In the genomic region with DNA sequence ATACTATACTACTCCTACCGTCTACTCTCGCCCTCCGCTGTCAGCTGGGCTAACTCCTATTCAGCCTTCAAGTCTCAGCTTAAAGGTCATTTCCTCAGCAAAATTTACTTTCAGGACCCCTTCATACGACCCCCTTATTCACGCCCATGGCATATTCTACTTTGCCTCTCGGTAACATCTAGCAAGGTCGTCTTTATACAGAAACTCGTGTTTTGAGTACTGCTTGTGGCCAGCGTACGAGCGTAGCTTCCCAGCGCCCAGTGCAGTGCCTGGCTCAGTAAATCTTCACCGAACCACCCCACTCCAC, we compare ENCODE assay signal across 8 cellular contexts. TPM values are rescaled to one million over a fixed set of nuclear protein-coding genes. Genes with fewer than 3 reads are reported as not detected.
DNase-seq lines count a peak whose midpoint lies in the region; ATAC-seq and TF ChIP-seq lines count a peak whose summit lies in the region.

No MANE protein-coding gene starts in this region.

- H3K27ac ChIP-seq in brain microvascular endothelial cell, result peak overlapping the region; percentile 59

- no peaks in the 10 kb centered on the region for H3K9me3 ChIP-seq in mononuclear cell (ENCODE audit: low read depth, low read length)

- DNase-seq in Calu3 (no peak), brain microvascular endothelial cell (no peak), HEK293T (ENCODE audit: extremely low spot score) (no peak), activated gamma-delta T cell (lab: John Stamatoyannopoulos, UW) (no peak), retina (no peak)
- no peak for DNase-seq in stimulated activated CD8-positive, alpha-beta memory T cell treated with anti-CD3 and anti-CD28 coated beads, Interleukin-4, amount 100 ng/mL, for 48 hours

- peak overlapping the region; percentile 99 for H3K4me3 Mint-ChIP-seq in Calu3 (ENCODE audit: low read depth, unreplicated experiment)

- H3K4me1 ChIP-seq in mononuclear cell (ENCODE audit: insufficient read depth, low read length), result peaks cover 6% of the 10 kb centered on the region

- H3K4me3 ChIP-seq in brain microvascular endothelial cell (ENCODE audit: low read depth, low read length), result peak overlapping the region; percentile 93
- H3K4me3 ChIP-seq in mononuclear cell (ENCODE audit: low read length), result peak overlapping the region; percentile 96

- peak; percentile 16 for ATAC-seq in HG03175 (IDR thresholded peaks at IDR 0.05; ENCODE audit: unreplicated experiment)

- in situ Hi-C loops in brain microvascular endothelial cell (cut with HindIII; ENCODE audit: low pct_ligation_motif_present, low sequenced_read_pairs), result no loop called here

- peaks cover 27% of the 10 kb centered on the region for H3K36me3 Mint-ChIP-seq in Calu3 (ENCODE audit: insufficient read depth, unreplicated experiment)

- H3K27ac Mint-ChIP-seq in Calu3 (ENCODE audit: unreplicated experiment), result peak overlapping the region; percentile 94

- H3K9me3 Mint-ChIP-seq in Calu3 (ENCODE audit: low read depth, unreplicated experiment), result no peaks in the 10 kb centered on the region

- CTCF ChIA-PET in Calu3 (lab: Charles Lee) (interaction anchor here (0.6 kb wide), 1 partner anchor 1260 kb away, joined by 3 read pairs; no protein-coding TSS in a partner anchor), HEK293T (lab: Yijun Ruan, JAX) (no interaction called here)

- intact Hi-C loops in Calu3 (cut with micrococcal nuclease; ENCODE audit: unreplicated experiment), result no loop called here

- POLR2A ChIA-PET in HEK293T (lab: Yijun Ruan, JAX), result interaction anchor here (1.1 to 1.4 kb wide), 3 partner anchors 12 to 41 kb away, joined by 3 to 4 read pairs (median 3); no protein-coding TSS in a partner anchor

- peaks cover 21% of the 10 kb centered on the region for H3K36me3 ChIP-seq in brain microvascular endothelial cell (replicated peaks)

- no TSS peak for BruUV-seq in Calu3 (replicated peaks; lab: Mats Ljungman, UMichigan)

- no peaks in the 10 kb centered on the region for H3K27me3 ChIP-seq in brain microvascular endothelial cell (replicated peaks)
- H3K27me3 ChIP-seq in mononuclear cell (ENCODE audit: insufficient read depth, low read length), result peaks cover 7% of the 10 kb centered on the region

- TF ChIP-seq CTCF in Calu3 (IDR thresholded peaks at IDR 0.05; ENCODE audit: unreplicated experiment) (no peak), brain microvascular endothelial cell (IDR thresholded peaks at IDR 0.05; ENCODE audit: low read depth, low read length, missing control alignments) (no peak)

- no peaks in the 10 kb centered on the region for H3K4me1 Mint-ChIP-seq in Calu3 (ENCODE audit: low read depth, unreplicated experiment)

- H3K27me3 Mint-ChIP-seq in Calu3 (ENCODE audit: unreplicated experiment), result no peaks in the 10 kb centered on the region

TF ChIP-seq in HEK293T, 16 proteins besides CTCF, POLR2A, EP300 and RAD21:
- no peak for TF ChIP-seq BHLHE40 (IDR thresholded peaks at IDR 0.05; ENCODE audit: borderline replicate concordance)
- TF ChIP-seq HDGF (IDR thresholded peaks at IDR 0.05; ENCODE audit: borderline replicate concordance), result no peak
- TF ChIP-seq FOXM1 (IDR thresholded peaks at IDR 0.05; ENCODE audit: borderline replicate concordance), result no peak
- TF ChIP-seq SP1 (IDR thresholded peaks at IDR 0.05), result no peak
- no peak for TF ChIP-seq CTBP1 (IDR thresholded peaks at IDR 0.05; ENCODE audit: borderline replicate concordance)
- TF ChIP-seq, protein P1, sequence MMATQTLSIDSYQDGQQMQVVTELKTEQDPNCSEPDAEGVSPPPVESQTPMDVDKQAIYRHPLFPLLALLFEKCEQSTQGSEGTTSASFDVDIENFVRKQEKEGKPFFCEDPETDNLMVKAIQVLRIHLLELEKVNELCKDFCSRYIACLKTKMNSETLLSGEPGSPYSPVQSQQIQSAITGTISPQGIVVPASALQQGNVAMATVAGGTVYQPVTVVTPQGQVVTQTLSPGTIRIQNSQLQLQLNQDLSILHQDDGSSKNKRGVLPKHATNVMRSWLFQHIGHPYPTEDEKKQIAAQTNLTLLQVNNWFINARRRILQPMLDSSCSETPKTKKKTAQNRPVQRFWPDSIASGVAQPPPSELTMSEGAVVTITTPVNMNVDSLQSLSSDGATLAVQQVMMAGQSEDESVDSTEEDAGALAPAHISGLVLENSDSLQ (IDR thresholded peaks at IDR 0.05), result no peak
- no peak for TF ChIP-seq ELF4 (IDR thresholded peaks at IDR 0.05)
- TF ChIP-seq FOXK2 (IDR thresholded peaks at IDR 0.05), result no peak
- no peak for TF ChIP-seq LEF1 (IDR thresholded peaks at IDR 0.05; ENCODE audit: borderline replicate concordance)

RNA-seq across cellular contexts. Expression of a gene that starts 0.5 kb away (rescaled TPM):
- total RNA-seq in Calu3 (2022), result 5.9 and 6.7 TPM in 2 replicates
- total RNA-seq in mononuclear cell, result 26.1 TPM

RNA-seq across cellular contexts. Expression of a gene that starts 0.6 kb away (rescaled TPM):
- not detected in 2 replicates for total RNA-seq in Calu3 (2022)
- total RNA-seq in mononuclear cell, result not detected

RNA-seq across cellular contexts. Expression of a gene that starts 34.6 kb away (rescaled TPM):
- total RNA-seq in Calu3 (2022) (31.0 and 32.4 TPM in 2 replicates), mononuclear cell (18.4 TPM)
